Comparison of ENCODE assay signal across 8 cellular contexts in the genomic region with DNA sequence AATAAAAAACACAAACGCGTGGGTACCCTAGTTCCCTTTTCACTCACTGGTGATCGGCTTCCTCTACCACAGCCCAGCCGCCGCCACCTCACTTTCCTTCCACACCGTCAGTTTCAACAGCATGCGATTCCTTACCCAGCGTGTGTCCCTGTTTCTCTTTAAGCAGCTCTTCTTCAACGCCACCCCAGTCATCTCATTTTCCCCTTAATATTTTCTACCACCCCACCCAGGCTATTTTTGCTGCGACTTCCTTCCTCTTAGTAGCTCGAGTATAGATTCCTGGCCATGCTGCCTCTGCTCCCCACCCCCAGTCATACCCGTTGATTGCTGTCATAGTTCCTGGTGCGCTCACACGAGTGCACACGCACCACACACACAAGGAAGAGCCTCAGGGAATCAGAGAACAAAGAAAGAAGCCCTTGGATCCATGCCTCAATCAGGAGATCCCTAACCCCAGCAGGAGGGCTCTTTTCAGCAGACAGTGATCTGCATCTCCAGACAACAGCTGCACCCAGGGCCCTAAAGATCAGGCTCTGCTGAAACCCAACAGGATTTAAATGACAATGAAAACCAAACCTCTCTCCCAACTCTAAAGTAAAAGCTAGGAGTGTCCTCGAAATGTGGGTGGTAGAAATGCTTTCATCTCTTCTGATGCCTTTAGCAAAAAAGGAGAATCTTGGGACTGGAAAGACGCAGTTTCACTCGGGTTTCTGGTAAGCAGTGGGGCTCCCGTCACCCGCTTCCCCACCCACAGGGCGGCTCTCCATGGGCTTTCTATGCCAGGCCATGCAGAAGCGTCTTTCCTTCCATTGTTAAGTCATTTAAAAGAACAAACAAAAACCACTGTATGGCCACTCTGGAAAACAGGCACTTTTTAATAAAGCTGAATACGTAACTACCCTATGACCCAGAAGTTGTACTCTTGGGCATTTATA. TPM values are rescaled to one million over a fixed set of nuclear protein-coding genes. Genes with fewer than 3 reads are reported as not detected.
A peak's percentile ranks its signal among the peaks of the same experiment; 100 is the strongest.
DNase-seq lines count a peak whose midpoint lies in the region; ATAC-seq and TF ChIP-seq lines count a peak whose summit lies in the region.

No MANE protein-coding gene starts in this region.

- TF ChIP-seq POLR2A in breast epithelium (IDR thresholded peaks at IDR 0.05): no peak

- H3K4me1 ChIP-seq in DND-41 (ENCODE audit: insufficient read depth, low read length) (no peaks in the 10 kb centered on the region), Karpas-422 (ENCODE audit: low read length) (peaks cover 31% of the 10 kb centered on the region), breast epithelium (peaks cover 8 to 27% of the 10 kb centered on the region in 2 donors)

- no peaks in the 10 kb centered on the region for H3K9me2 ChIP-seq in Karpas-422 (replicated peaks; ENCODE audit: insufficient read depth, low read length)

- H3K4me2 ChIP-seq in DND-41 (ENCODE audit: insufficient read depth, low read length) (no peak overlapping the region), Karpas-422 (ENCODE audit: low read depth, low read length, poor library complexity, severe bottlenecking) (peak overlapping the region; percentile 54)

- DNase-seq in DND-41 (no peak), Karpas-422 (peak; percentile 63), breast epithelium (ENCODE audit: low spot score in 2 of 2) (peak in 1 of 2 donors; percentile 80), immature natural killer cell (peak; percentile 46 to 67 (median 62)), NCI-H1694 (lab: John Stamatoyannopoulos, UW) (no peak)
- DNase-seq in stimulated activated CD4-positive, alpha-beta T cell treated with anti-CD3 and anti-CD28 coated beads, Interleukin-12 subunit alpha, Interleukin-12 subunit beta, amount 100 ng/mL, for 24 hours (ENCODE audit: low read depth in 2 of 2): peak; percentile 36 to 70

- H3K27ac Mint-ChIP-seq in immature natural killer cell: peak overlapping the region; percentile 87 to 97 (median 96)

- intact Hi-C loops in breast epithelium (cut with DNase I; ENCODE audit: low total_unique reads): no loop called here

- H3K36me3 ChIP-seq in DND-41 (ENCODE audit: insufficient read depth, low read length) (peaks cover 40% of the 10 kb centered on the region), Karpas-422 (ENCODE audit: insufficient read depth, low read length) (no peaks in the 10 kb centered on the region), breast epithelium (no peaks in the 10 kb centered on the region)

- H3K27me3 ChIP-seq in DND-41 (ENCODE audit: insufficient read depth, low read length, poor library complexity): no peaks in the 10 kb centered on the region
- no peaks in the 10 kb centered on the region; the same call in 1 of the 2 replicates for H3K27me3 ChIP-seq in Karpas-422 (ENCODE audit: low read length)
- no peaks in the 10 kb centered on the region for H3K27me3 ChIP-seq in breast epithelium

- H3K9me3 ChIP-seq in DND-41 (ENCODE audit: insufficient read depth, low read length, severe bottlenecking) (no peaks in the 10 kb centered on the region), Karpas-422 (ENCODE audit: low read length) (no peaks in the 10 kb centered on the region), breast epithelium (no peaks in the 10 kb centered on the region)

- H3K27ac ChIP-seq in DND-41 (ENCODE audit: low read length) (no peak overlapping the region), Karpas-422 (ENCODE audit: low read length) (no peak overlapping the region), breast epithelium (peak overlapping the region; percentile 93 to 95)

- no peak overlapping the region for H2AFZ ChIP-seq in DND-41 (ENCODE audit: low read depth, low read length)
- H2AFZ ChIP-seq in Karpas-422 (ENCODE audit: low read length): peak overlapping the region; percentile 56

- peaks cover 7 to 26% (median 9%) of the 10 kb centered on the region in 3 donors for H3K27me3 Mint-ChIP-seq in immature natural killer cell (ENCODE audit: low read depth in 3 of 3)

- no peak for TF ChIP-seq CTCF in DND-41 (IDR thresholded peaks at IDR 0.05; ENCODE audit: borderline replicate concordance, extremely low read depth, low read length, poor library complexity, severe bottlenecking)
- no peak for TF ChIP-seq CTCF in breast epithelium (IDR thresholded peaks at IDR 0.05)

- no peak overlapping the region for H3K9ac ChIP-seq in DND-41 (ENCODE audit: low read depth, low read length)
- H3K9ac ChIP-seq in Karpas-422 (ENCODE audit: low read length): peak overlapping the region; percentile 34; the same call in 1 of the 2 replicates

- H3K9me3 Mint-ChIP-seq in immature natural killer cell: no peaks in the 10 kb centered on the region

- peaks cover 6 to 21% (median 9%) of the 10 kb centered on the region in 3 donors for H3K36me3 Mint-ChIP-seq in immature natural killer cell

- no peak overlapping the region for H3K4me3 ChIP-seq in DND-41 (ENCODE audit: low read depth in 1 of 2, low read length in 2 of 2)
- H3K4me3 ChIP-seq in Karpas-422 (ENCODE audit: low read length): peak overlapping the region; percentile 35; the same call in 1 of the 2 replicates
- peak overlapping the region; percentile 33 to 59 (median 33) for H3K4me3 ChIP-seq in breast epithelium

- H3K79me2 ChIP-seq in DND-41 (ENCODE audit: insufficient read depth, low read length) (peaks cover 57% of the 10 kb centered on the region), Karpas-422 (ENCODE audit: low read length) (no peaks in the 10 kb centered on the region)

- H3K4me3 Mint-ChIP-seq in immature natural killer cell: peak overlapping the region; percentile 83 to 99 (median 86)

- H3K4me1 Mint-ChIP-seq in immature natural killer cell: peaks cover 83 to 86% of the 10 kb centered on the region in 2 donors

- H4K20me1 ChIP-seq in DND-41 (ENCODE audit: insufficient read depth, low read length) (peaks cover 44% of the 10 kb centered on the region), Karpas-422 (ENCODE audit: insufficient read depth, low read depth, low read length) (no peaks in the 10 kb centered on the region)

- ATAC-seq in DND-41 (ENCODE audit: insufficient read depth, low read depth) (peak; percentile 58), SK-N-SH treated with all-trans-retinoic acid at 6 μM for 48 hours (peak; percentile 23), HG03097 (IDR thresholded peaks at IDR 0.05; ENCODE audit: low FRiP score, unreplicated experiment) (no peak)

TF ChIP-seq in SK-N-SH treated with all-trans-retinoic acid at 6 μM for 48 hours, 23 proteins besides CTCF, POLR2A, EP300 and RAD21 (continues in another document):
- TF ChIP-seq ISL1 (CRISPR knock-in tag; IDR thresholded peaks at IDR 0.05) (no peak), BACH2 (CRISPR knock-in tag; IDR thresholded peaks at IDR 0.05; ENCODE audit: borderline replicate concordance) (no peak), ZFP30 (CRISPR knock-in tag; IDR thresholded peaks at IDR 0.05) (no peak), CSDC2 (CRISPR knock-in tag; IDR thresholded peaks at IDR 0.05) (no peak), ZNF70 (CRISPR knock-in tag; IDR thresholded peaks at IDR 0.05) (no peak), ESRRG (CRISPR knock-in tag; IDR thresholded peaks at IDR 0.05) (no peak), ZC3H10 (CRISPR knock-in tag; IDR thresholded peaks at IDR 0.05) (no peak), GLIS3 (CRISPR knock-in tag; IDR thresholded peaks at IDR 0.05) (no peak), ZNF8 (CRISPR knock-in tag; IDR thresholded peaks at IDR 0.05) (no peak), RARB (CRISPR knock-in tag; IDR thresholded peaks at IDR 0.05) (no peak), ZFP3 (CRISPR knock-in tag; IDR thresholded peaks at IDR 0.05) (no peak), PPARA (CRISPR knock-in tag; IDR thresholded peaks at IDR 0.05; ENCODE audit: borderline replicate concordance) (no peak)
- TF ChIP-seq, protein P1, sequence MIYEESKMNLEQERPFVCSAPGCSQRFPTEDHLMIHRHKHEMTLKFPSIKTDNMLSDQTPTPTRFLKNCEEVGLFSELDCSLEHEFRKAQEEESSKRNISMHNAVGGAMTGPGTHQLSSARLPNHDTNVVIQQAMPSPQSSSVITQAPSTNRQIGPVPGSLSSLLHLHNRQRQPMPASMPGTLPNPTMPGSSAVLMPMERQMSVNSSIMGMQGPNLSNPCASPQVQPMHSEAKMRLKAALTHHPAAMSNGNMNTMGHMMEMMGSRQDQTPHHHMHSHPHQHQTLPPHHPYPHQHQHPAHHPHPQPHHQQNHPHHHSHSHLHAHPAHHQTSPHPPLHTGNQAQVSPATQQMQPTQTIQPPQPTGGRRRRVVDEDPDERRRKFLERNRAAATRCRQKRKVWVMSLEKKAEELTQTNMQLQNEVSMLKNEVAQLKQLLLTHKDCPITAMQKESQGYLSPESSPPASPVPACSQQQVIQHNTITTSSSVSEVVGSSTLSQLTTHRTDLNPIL (CRISPR knock-in tag; IDR thresholded peaks at IDR 0.05; ENCODE audit: low read depth): no peak
- TF ChIP-seq, protein P2, sequence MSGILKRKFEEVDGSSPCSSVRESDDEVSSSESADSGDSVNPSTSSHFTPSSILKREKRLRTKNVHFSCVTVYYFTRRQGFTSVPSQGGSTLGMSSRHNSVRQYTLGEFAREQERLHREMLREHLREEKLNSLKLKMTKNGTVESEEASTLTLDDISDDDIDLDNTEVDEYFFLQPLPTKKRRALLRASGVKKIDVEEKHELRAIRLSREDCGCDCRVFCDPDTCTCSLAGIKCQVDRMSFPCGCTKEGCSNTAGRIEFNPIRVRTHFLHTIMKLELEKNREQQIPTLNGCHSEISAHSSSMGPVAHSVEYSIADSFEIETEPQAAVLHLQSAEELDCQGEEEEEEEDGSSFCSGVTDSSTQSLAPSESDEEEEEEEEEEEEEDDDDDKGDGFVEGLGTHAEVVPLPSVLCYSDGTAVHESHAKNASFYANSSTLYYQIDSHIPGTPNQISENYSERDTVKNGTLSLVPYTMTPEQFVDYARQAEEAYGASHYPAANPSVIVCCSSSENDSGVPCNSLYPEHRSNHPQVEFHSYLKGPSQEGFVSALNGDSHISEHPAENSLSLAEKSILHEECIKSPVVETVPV (CRISPR knock-in tag; IDR thresholded peaks at IDR 0.05): no peak

RNA-seq across cellular contexts. Expression of a gene that starts 23.8 kb away (rescaled TPM):
- not detected in 2 replicates for total RNA-seq in Karpas-422 (2014; rRNA removed; shearing (Covaris generic); ENCODE audit: low replicate concordance)
- total RNA-seq in breast epithelium: 10 to 100 TPM; 15.4 to 37.8 (median 34.4) TPM
- polyA plus RNA-seq in immature natural killer cell: 10 to 100 TPM; 39.5 to 70.1 (median 43.6) TPM

RNA-seq across cellular contexts. Expression of a gene that starts 36.9 kb away (rescaled TPM):
- 19.4 and 42.9 TPM in 2 replicates for total RNA-seq in Karpas-422 (2014; rRNA removed; shearing (Covaris generic); ENCODE audit: low replicate concordance)
- 10 to 100 TPM; 17.8 to 83.3 (median 49.5) TPM for total RNA-seq in breast epithelium
- 10 to 100 TPM in 1 of 3 donors, 1 to 10 TPM in 2; 4.4 to 14.6 (median 5.1) TPM for polyA plus RNA-seq in immature natural killer cell

Comparison
In these comparisons a context has a peak if more than half of its experiments do, and no peak if none do; other contexts are left out.
1. DNase-seq: peak in Karpas-422 (single experiment), immature natural killer cell (3 of 3) and stimulated activated CD4-positive, alpha-beta T cell treated with anti-CD3 and anti-CD28 coated beads, Interleukin-12 subunit alpha, Interleukin-12 subunit beta, amount 100 ng/mL, for 24 hours (2 of 2); none in DND-41 (single experiment) and NCI-H1694 (single experiment).
2. H3K27ac ChIP-seq: peak in breast epithelium (2 of 2); none in DND-41 (single experiment) and Karpas-422 (single experiment).
3. H3K4me3 ChIP-seq: peak in Karpas-422 (single experiment) and breast epithelium (3 of 3); none in DND-41 (0 of 2).
4. RNA of a gene that starts 23.8 kb away (total RNA-seq): 15.4 to 37.8 TPM in breast epithelium; not detected in Karpas-422; every median in the first group is over 10 times any median in the second.